ENCODE assay signal across 1 cellular context in the genomic region with DNA sequence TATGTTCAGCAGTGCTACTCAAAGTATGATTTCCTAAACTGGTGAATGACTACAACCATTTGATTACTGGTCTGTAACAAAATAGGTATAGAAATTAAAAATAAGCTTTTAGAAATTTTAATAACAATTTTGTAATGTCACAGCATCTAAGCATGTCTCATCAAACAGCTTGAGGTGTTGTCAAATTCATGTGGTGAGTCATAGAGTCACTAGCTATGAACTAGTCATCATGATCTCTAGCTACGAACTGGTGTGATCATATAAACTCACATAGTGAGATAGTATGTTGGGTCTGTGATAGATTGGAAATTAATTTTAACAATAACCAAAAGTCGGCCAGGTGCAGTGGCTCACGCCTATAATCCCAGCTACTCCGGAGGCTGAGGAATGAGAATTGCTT.
TF ChIP-seq lines count a peak whose summit lies in the region.

No MANE protein-coding gene starts in this region.

TF ChIP-seq in GM12878, 131 proteins besides CTCF, POLR2A, EP300 and RAD21 (continued from another document):
- TF ChIP-seq, protein P1, sequence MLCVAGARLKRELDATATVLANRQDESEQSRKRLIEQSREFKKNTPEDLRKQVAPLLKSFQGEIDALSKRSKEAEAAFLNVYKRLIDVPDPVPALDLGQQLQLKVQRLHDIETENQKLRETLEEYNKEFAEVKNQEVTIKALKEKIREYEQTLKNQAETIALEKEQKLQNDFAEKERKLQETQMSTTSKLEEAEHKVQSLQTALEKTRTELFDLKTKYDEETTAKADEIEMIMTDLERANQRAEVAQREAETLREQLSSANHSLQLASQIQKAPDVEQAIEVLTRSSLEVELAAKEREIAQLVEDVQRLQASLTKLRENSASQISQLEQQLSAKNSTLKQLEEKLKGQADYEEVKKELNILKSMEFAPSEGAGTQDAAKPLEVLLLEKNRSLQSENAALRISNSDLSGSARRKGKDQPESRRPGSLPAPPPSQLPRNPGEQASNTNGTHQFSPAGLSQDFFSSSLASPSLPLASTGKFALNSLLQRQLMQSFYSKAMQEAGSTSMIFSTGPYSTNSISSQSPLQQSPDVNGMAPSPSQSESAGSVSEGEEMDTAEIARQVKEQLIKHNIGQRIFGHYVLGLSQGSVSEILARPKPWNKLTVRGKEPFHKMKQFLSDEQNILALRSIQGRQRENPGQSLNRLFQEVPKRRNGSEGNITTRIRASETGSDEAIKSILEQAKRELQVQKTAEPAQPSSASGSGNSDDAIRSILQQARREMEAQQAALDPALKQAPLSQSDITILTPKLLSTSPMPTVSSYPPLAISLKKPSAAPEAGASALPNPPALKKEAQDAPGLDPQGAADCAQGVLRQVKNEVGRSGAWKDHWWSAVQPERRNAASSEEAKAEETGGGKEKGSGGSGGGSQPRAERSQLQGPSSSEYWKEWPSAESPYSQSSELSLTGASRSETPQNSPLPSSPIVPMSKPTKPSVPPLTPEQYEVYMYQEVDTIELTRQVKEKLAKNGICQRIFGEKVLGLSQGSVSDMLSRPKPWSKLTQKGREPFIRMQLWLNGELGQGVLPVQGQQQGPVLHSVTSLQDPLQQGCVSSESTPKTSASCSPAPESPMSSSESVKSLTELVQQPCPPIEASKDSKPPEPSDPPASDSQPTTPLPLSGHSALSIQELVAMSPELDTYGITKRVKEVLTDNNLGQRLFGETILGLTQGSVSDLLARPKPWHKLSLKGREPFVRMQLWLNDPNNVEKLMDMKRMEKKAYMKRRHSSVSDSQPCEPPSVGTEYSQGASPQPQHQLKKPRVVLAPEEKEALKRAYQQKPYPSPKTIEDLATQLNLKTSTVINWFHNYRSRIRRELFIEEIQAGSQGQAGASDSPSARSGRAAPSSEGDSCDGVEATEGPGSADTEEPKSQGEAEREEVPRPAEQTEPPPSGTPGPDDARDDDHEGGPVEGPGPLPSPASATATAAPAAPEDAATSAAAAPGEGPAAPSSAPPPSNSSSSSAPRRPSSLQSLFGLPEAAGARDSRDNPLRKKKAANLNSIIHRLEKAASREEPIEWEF (IDR thresholded peaks at IDR 0.05; ENCODE audit: insufficient replicate concordance, low read depth, low read length), result no peak
- no peak for TF ChIP-seq MXI1 (IDR thresholded peaks at IDR 0.05; ENCODE audit: low read depth, low read length)
- no peak for TF ChIP-seq KDM1A (IDR thresholded peaks at IDR 0.05; ENCODE audit: borderline replicate concordance)
- no peak for TF ChIP-seq IKZF2 (IDR thresholded peaks at IDR 0.05)
- no peak for TF ChIP-seq POU2F2 (IDR thresholded peaks at IDR 0.05; ENCODE audit: borderline replicate concordance, low read depth, low read length)
- no peak for TF ChIP-seq ESRRA (IDR thresholded peaks at IDR 0.05; ENCODE audit: low read length)
- no peak for TF ChIP-seq SUPT20H (IDR thresholded peaks at IDR 0.05; ENCODE audit: borderline replicate concordance, control insufficient read depth, low read depth, low read length)
- TF ChIP-seq, protein P2, sequence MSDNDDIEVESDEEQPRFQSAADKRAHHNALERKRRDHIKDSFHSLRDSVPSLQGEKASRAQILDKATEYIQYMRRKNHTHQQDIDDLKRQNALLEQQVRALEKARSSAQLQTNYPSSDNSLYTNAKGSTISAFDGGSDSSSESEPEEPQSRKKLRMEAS (IDR thresholded peaks at IDR 0.05; ENCODE audit: low read depth, low read length), result no peak
